In genomic region chr1:247126601-247127000, GRCh38 we compare ENCODE assay signal across 8 cellular contexts. TPM values are rescaled to one million over a fixed set of nuclear protein-coding genes. Genes with fewer than 3 reads are reported as not detected.
A peak's percentile ranks its signal among the peaks of the same experiment; 100 is the strongest.
DNase-seq lines count a peak whose midpoint lies in the region; ATAC-seq and TF ChIP-seq lines count a peak whose summit lies in the region.
"Not testable (repeated sequence)": the region's sequence is repeated elsewhere in the genome, so short reads cannot be mapped to it uniquely, and the experiment has no call there.

No MANE protein-coding gene starts in this region.

- not testable (repeated sequence) for H3K9me3 Mint-ChIP-seq in activated B cell treated with CpG ODN at 0.5 μM for 24 hours

- TF ChIP-seq POLR2A in GM18505 (IDR thresholded peaks at IDR 0.05; ENCODE audit: borderline replicate concordance, extremely low read depth, insufficient read depth, insufficient read length); heart left ventricle (IDR thresholded peaks at IDR 0.05): not testable (repeated sequence)

- no CpG with 5 or more reads among the region's 46 CpGs for WGBS in heart left ventricle, 4 donors

- H3K27me3 Mint-ChIP-seq in activated B cell treated with CpG ODN at 0.5 μM for 24 hours = not testable (repeated sequence)

- H3K27me3 ChIP-seq in heart left ventricle = not testable (repeated sequence)

- H3K4me3 ChIP-seq in heart left ventricle = not testable (repeated sequence)

- not testable (repeated sequence) for H3K27ac ChIP-seq in heart left ventricle

- peaks cover 0 to 20% (median 1%) of the 10 kb centered on the region in 12 donors for H3K9me3 ChIP-seq in heart left ventricle

- POLR2A ChIA-PET in activated B cell treated with CpG ODN at 0.5 μM for 24 hours (lab: Charles Lee) = not testable (repeated sequence)

- H3K4me1 Mint-ChIP-seq in activated B cell treated with CpG ODN at 0.5 μM for 24 hours = peaks cover 10% of the 10 kb centered on the region

- DNase-seq in activated B cell treated with CpG ODN at 0.5 μM for 24 hours; heart left ventricle; sciatic nerve (ENCODE audit: low spot score): not testable (repeated sequence)

- H3K4me1 ChIP-seq in heart left ventricle = not testable (repeated sequence)

- H3K36me3 ChIP-seq in heart left ventricle = not testable (repeated sequence)

- H3K27ac Mint-ChIP-seq in activated B cell treated with CpG ODN at 0.5 μM for 24 hours = not testable (repeated sequence)

- H3K4me3 Mint-ChIP-seq in activated B cell treated with CpG ODN at 0.5 μM for 24 hours = not testable (repeated sequence)

- not testable (repeated sequence) for TF ChIP-seq CTCF in activated B cell treated with CpG ODN at 0.5 μM for 24 hours (IDR thresholded peaks at IDR 0.05); heart left ventricle (IDR thresholded peaks at IDR 0.05)

- ATAC-seq in GM18505 (IDR thresholded peaks at IDR 0.05; ENCODE audit: unreplicated experiment) (peak; percentile 56), GM19351 (IDR thresholded peaks at IDR 0.05; ENCODE audit: unreplicated experiment) (peak; percentile 55), GM21717 (IDR thresholded peaks at IDR 0.05; ENCODE audit: unreplicated experiment) (peak; percentile 73), HG02943 (IDR thresholded peaks at IDR 0.05; ENCODE audit: low read depth, unreplicated experiment) (peak; percentile 63), HG03432 (IDR thresholded peaks at IDR 0.05; ENCODE audit: unreplicated experiment) (peak; percentile 65), activated B cell treated with CpG ODN at 0.5 μM for 24 hours (ENCODE audit: low read depth) (peak; percentile 53), heart left ventricle (peak in 3 of 4 donors; percentile 57 to 90 (median 84)), sciatic nerve (peak; percentile 62)

- intact Hi-C loops in activated B cell treated with CpG ODN at 0.5 μM for 24 hours (cut with micrococcal nuclease); sciatic nerve (cut with DNase I): not testable (repeated sequence)
- intact Hi-C loops in heart left ventricle (cut with DNase I) = loop anchor here in 2 of 10 donors (5.0 to 10.0 kb wide), 2 partner anchors 41 to 48 kb away; partner anchors contain the start of gene ZNF124 (in 1 of the 2)

- CTCF ChIA-PET in activated B cell treated with CpG ODN at 0.5 μM for 24 hours (lab: Charles Lee) = not testable (repeated sequence)

- peaks cover 13% of the 10 kb centered on the region for H3K36me3 Mint-ChIP-seq in activated B cell treated with CpG ODN at 0.5 μM for 24 hours (ENCODE audit: low read depth)

RNA-seq across cellular contexts. Expression of gene ZNF669, which starts 22.4 kb away (rescaled TPM):
- total RNA-seq in activated B cell treated with CpG ODN at 0.5 μM for 24 hours = 17.5 and 18.0 TPM in 2 replicates
- total RNA-seq in heart left ventricle = 1 to 10 TPM; 1.5 to 5.4 (median 3.2) TPM
- 1 to 10 TPM; 2.4 to 3.2 TPM for polyA plus RNA-seq in heart left ventricle
- 6.7 TPM for total RNA-seq in sciatic nerve

RNA-seq across cellular contexts. Expression of gene ZNF124, which starts 45.2 kb away (rescaled TPM):
- 33.7 and 39.1 TPM in 2 replicates for total RNA-seq in activated B cell treated with CpG ODN at 0.5 μM for 24 hours
- 10 to 100 TPM in 5 of 9 donors, 1 to 10 TPM in 4; 7.8 to 13.8 (median 10.9) TPM for total RNA-seq in heart left ventricle
- 1 to 10 TPM in 1 of 2 donors, under 1 TPM in 1; 0.30 to 1.7 TPM for polyA plus RNA-seq in heart left ventricle
- total RNA-seq in sciatic nerve = 29.6 TPM

RNA-seq across cellular contexts. Expression of gene ZNF670, which starts 48.0 kb away (rescaled TPM):
- total RNA-seq in activated B cell treated with CpG ODN at 0.5 μM for 24 hours = 6.1 and 6.2 TPM in 2 replicates
- total RNA-seq in heart left ventricle = 1 to 10 TPM in 5 of 9 donors, under 1 TPM in 4; 0.60 to 3.6 (median 1.0) TPM
- polyA plus RNA-seq in heart left ventricle = 1 to 10 TPM in 1 of 2 donors, under 1 TPM in 1; 0.46 to 1.6 TPM
- 3.2 TPM for total RNA-seq in sciatic nerve
